ENCODE assay signal across 2 cellular contexts in genomic region chr3:57816471-57817105, GRCh38.
TF ChIP-seq lines count a peak whose summit lies in the region.

No MANE protein-coding gene starts in this region.

TF ChIP-seq in IMR-90, 13 proteins besides CTCF, POLR2A, EP300 and RAD21 (continued from another document):
- no peak for TF ChIP-seq NFE2L2 (IDR thresholded peaks at IDR 0.05; ENCODE audit: low read depth, low read length)
- no peak for TF ChIP-seq MAZ (IDR thresholded peaks at IDR 0.05; ENCODE audit: borderline replicate concordance, low read depth, low read length)
- no peak for TF ChIP-seq ELK1 (IDR thresholded peaks at IDR 0.05; ENCODE audit: borderline replicate concordance, low read depth, low read length)

TF ChIP-seq in HepG2, 621 proteins besides CTCF, POLR2A, EP300 and RAD21 (continued from another document):
- peak; percentile 33; the same call in 1 of the 2 replicates for TF ChIP-seq CREM (IDR thresholded peaks at IDR 0.05)
- TF ChIP-seq CREM (CRISPR knock-in tag; IDR thresholded peaks at IDR 0.05) = no peak
- TF ChIP-seq NFE2L2 (IDR thresholded peaks at IDR 0.05; ENCODE audit: low read length) = no peak
- TF ChIP-seq TCF7 (IDR thresholded peaks at IDR 0.05; ENCODE audit: low read depth) = peak; percentile 48
- no peak for TF ChIP-seq ATF1 (CRISPR knock-in tag; IDR thresholded peaks at IDR 0.05)
- no peak for TF ChIP-seq SAFB2 (CRISPR knock-in tag; IDR thresholded peaks at IDR 0.05; ENCODE audit: borderline replicate concordance, low read depth)
- TF ChIP-seq PLSCR1 (CRISPR knock-in tag; IDR thresholded peaks at IDR 0.05; ENCODE audit: borderline replicate concordance) = no peak
TF ChIP-seq in HepG2: peak in this region for 3.
